ENCODE assay signal across 1 cellular context in genomic region chr16:81542609-81543570, GRCh38.
TF ChIP-seq lines count a peak whose summit lies in the region.

No MANE protein-coding gene starts in this region.

TF ChIP-seq in HepG2, 621 proteins besides CTCF, POLR2A, EP300 and RAD21 (continued from another document and continues in another):
- TF ChIP-seq ZNF318 (CRISPR knock-in tag; IDR thresholded peaks at IDR 0.05), result no peak
- TF ChIP-seq ZSCAN31 (CRISPR knock-in tag; IDR thresholded peaks at IDR 0.05; ENCODE audit: low read depth), result peak; percentile 73
- no peak for TF ChIP-seq RBM22 (optimal IDR thresholded peaks at IDR 0.05; ENCODE audit: low read length)
- peak; percentile 76; the same call in 1 of the 2 replicates for TF ChIP-seq MEIS2 (CRISPR knock-in tag; IDR thresholded peaks at IDR 0.05)
- TF ChIP-seq ZNF816 (CRISPR knock-in tag; IDR thresholded peaks at IDR 0.05; ENCODE audit: borderline replicate concordance), result no peak
- TF ChIP-seq TFE3 (CRISPR knock-in tag; IDR thresholded peaks at IDR 0.05), result no peak
- no peak for TF ChIP-seq ZNF235 (CRISPR knock-in tag; IDR thresholded peaks at IDR 0.05; ENCODE audit: borderline replicate concordance)
- peak; percentile 76; the same call in 1 of the 2 replicates for TF ChIP-seq DPF2 (CRISPR knock-in tag; IDR thresholded peaks at IDR 0.05; ENCODE audit: borderline replicate concordance, low read depth)
- TF ChIP-seq ASH2L (IDR thresholded peaks at IDR 0.05; ENCODE audit: insufficient read length, low read depth, low read length), result peak; percentile 58
- TF ChIP-seq NR1H2 (CRISPR knock-in tag; IDR thresholded peaks at IDR 0.05; ENCODE audit: borderline replicate concordance, low read depth), result no peak
- TF ChIP-seq FOXO1 (CRISPR knock-in tag; IDR thresholded peaks at IDR 0.05), result peak; percentile 39; the same call in 1 of the 2 replicates
- TF ChIP-seq RFX3 (CRISPR knock-in tag; IDR thresholded peaks at IDR 0.05), result no peak
- no peak for TF ChIP-seq HOXA5 (CRISPR knock-in tag; IDR thresholded peaks at IDR 0.05)
- 0 out of 2 replicates have a peak, but pooled peaks have one; percentile 6 for TF ChIP-seq ZFP41 (CRISPR knock-in tag; IDR thresholded peaks at IDR 0.05; ENCODE audit: borderline replicate concordance)
- no peak for TF ChIP-seq BHLHE40 (IDR thresholded peaks at IDR 0.05; ENCODE audit: low read length)
- TF ChIP-seq ZSCAN30 (CRISPR knock-in tag; IDR thresholded peaks at IDR 0.05), result no peak
- no peak for TF ChIP-seq ZBTB44 (CRISPR knock-in tag; IDR thresholded peaks at IDR 0.05)
- no peak for TF ChIP-seq ZNF720 (CRISPR knock-in tag; IDR thresholded peaks at IDR 0.05)
- no peak for TF ChIP-seq SIN3A (IDR thresholded peaks at IDR 0.05; ENCODE audit: borderline replicate concordance, low read depth, low read length)
- no peak for TF ChIP-seq ZNF878 (CRISPR knock-in tag; IDR thresholded peaks at IDR 0.05)
- peak; percentile 32; the same call in 1 of the 2 replicates for TF ChIP-seq ZNF713 (CRISPR knock-in tag; IDR thresholded peaks at IDR 0.05)
- 0 out of 2 replicates have a peak, but pooled peaks have one; percentile 30 for TF ChIP-seq MAX (IDR thresholded peaks at IDR 0.05)
- TF ChIP-seq MIXL1 (CRISPR knock-in tag; IDR thresholded peaks at IDR 0.05), result no peak
- TF ChIP-seq ZNF530 (CRISPR knock-in tag; IDR thresholded peaks at IDR 0.05; ENCODE audit: low read depth), result no peak
- no peak for TF ChIP-seq ZNF101 (CRISPR knock-in tag; IDR thresholded peaks at IDR 0.05; ENCODE audit: borderline replicate concordance, low read depth)
- no peak for TF ChIP-seq ZNF20 (CRISPR knock-in tag; IDR thresholded peaks at IDR 0.05)
- peak; percentile 45; the same call in 1 of the 2 replicates for TF ChIP-seq ZNF792 (CRISPR knock-in tag; IDR thresholded peaks at IDR 0.05)
- no peak for TF ChIP-seq KLF16 (CRISPR knock-in tag; IDR thresholded peaks at IDR 0.05)
- TF ChIP-seq ZBTB49 (CRISPR knock-in tag; IDR thresholded peaks at IDR 0.05; ENCODE audit: borderline replicate concordance), result no peak; the same call in 1 of the 2 replicates
- TF ChIP-seq ZNF777 (CRISPR knock-in tag; IDR thresholded peaks at IDR 0.05), result no peak
- TF ChIP-seq USF2 (IDR thresholded peaks at IDR 0.05; ENCODE audit: low read depth, low read length), result no peak
- no peak; the same call in 1 of the 2 replicates for TF ChIP-seq USF2 (CRISPR knock-in tag; IDR thresholded peaks at IDR 0.05; ENCODE audit: borderline replicate concordance)
- peak; percentile 81 for TF ChIP-seq ZNF598 (CRISPR knock-in tag; IDR thresholded peaks at IDR 0.05; ENCODE audit: borderline replicate concordance)
- no peak; the same call in 1 of the 2 replicates for TF ChIP-seq MXD4 (CRISPR knock-in tag; IDR thresholded peaks at IDR 0.05)
- no peak for TF ChIP-seq ZNF17 (CRISPR knock-in tag; IDR thresholded peaks at IDR 0.05)
- TF ChIP-seq ZNF232 (CRISPR knock-in tag; IDR thresholded peaks at IDR 0.05; ENCODE audit: borderline replicate concordance), result 0 out of 2 replicates have a peak, but pooled peaks have one; percentile 13
- TF ChIP-seq SCMH1 (CRISPR knock-in tag; IDR thresholded peaks at IDR 0.05; ENCODE audit: borderline replicate concordance), result no peak
- TF ChIP-seq KLF9 (CRISPR knock-in tag; IDR thresholded peaks at IDR 0.05; ENCODE audit: low read depth), result no peak
- no peak for TF ChIP-seq ISX (CRISPR knock-in tag; conservative IDR thresholded peaks at IDR 0.05)
- no peak for TF ChIP-seq FOXC1 (CRISPR knock-in tag; IDR thresholded peaks at IDR 0.05; ENCODE audit: borderline replicate concordance)
- no peak for TF ChIP-seq KDM1A (CRISPR knock-in tag; IDR thresholded peaks at IDR 0.05)
- TF ChIP-seq ESRRA (CRISPR knock-in tag; IDR thresholded peaks at IDR 0.05; ENCODE audit: low read depth), result no peak; the same call in 1 of the 2 replicates
- TF ChIP-seq EEA1 (CRISPR knock-in tag; IDR thresholded peaks at IDR 0.05; ENCODE audit: borderline replicate concordance), result no peak
- no peak for TF ChIP-seq ZNF431 (CRISPR knock-in tag; IDR thresholded peaks at IDR 0.05; ENCODE audit: borderline replicate concordance, low read depth)
- no peak for TF ChIP-seq ZNF597 (CRISPR knock-in tag; IDR thresholded peaks at IDR 0.05)
- no peak for TF ChIP-seq BCLAF1 (IDR thresholded peaks at IDR 0.05)
